In the genomic region with DNA sequence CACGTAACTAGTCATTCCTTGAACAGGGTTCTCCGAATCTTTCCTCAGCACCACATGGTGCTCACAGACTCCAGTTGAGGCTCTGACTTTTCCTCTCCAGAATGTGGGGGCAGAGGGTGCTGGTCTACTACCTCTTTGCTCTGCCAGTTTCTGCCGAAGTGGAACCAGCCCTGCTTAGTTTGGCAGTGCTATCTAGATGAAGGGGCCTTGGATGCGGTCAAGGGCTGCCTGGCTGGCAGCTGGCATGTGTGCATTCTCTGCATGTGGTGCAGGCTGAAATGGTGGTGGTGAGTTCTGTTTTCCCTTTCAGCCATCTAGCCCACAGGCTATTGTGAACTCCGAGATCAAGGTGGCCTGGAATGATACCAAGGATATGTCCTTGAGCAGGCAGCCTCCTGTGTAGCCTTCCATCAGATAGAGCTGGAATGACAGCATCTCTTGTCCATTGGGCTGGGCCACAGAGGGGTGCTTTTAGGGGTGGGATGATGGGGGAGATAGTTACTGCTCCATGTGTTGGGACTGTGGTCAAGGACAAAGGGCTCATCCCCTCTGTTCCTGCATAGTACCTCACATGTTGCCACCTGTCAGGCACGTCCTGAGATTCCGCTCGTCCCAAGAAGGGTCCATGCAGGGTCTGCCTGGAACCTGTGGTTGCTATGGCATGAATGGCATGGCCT, we compare ENCODE assay signal across 8 cellular contexts. TPM values are rescaled to one million over a fixed set of nuclear protein-coding genes. Genes with fewer than 3 reads are reported as not detected.
DNase-seq lines count a peak whose midpoint lies in the region; ATAC-seq and TF ChIP-seq lines count a peak whose summit lies in the region.

No MANE protein-coding gene starts in this region.

- H3K4me1 Mint-ChIP-seq in dendritic cell treated with granulocyte-macrophage colony-stimulating factor and Interleukin-4, amounts not matched to agents 40 ng/mL and 50 ng/mL, for 4 days (ENCODE audit: low read depth): peaks cover 32% of the 10 kb centered on the region
- H3K4me1 Mint-ChIP-seq in nephron: peaks cover 66% of the 10 kb centered on the region

- intact Hi-C loops in dendritic cell treated with granulocyte-macrophage colony-stimulating factor and Interleukin-4, amounts not matched to agents 40 ng/mL and 50 ng/mL, for 4 days (cut with micrococcal nuclease): loop anchor here (2.0 kb wide), 1 partner anchor 78 kb away; a partner anchor contains a TSS

- ATAC-seq in GM18498 (IDR thresholded peaks at IDR 0.05; ENCODE audit: unreplicated experiment): no peak

- H3K9me3 Mint-ChIP-seq in dendritic cell treated with granulocyte-macrophage colony-stimulating factor and Interleukin-4, amounts not matched to agents 40 ng/mL and 50 ng/mL, for 4 days: no peaks in the 10 kb centered on the region
- H3K9me3 Mint-ChIP-seq in nephron: no peaks in the 10 kb centered on the region

- TF ChIP-seq CTCF in BJ (IDR thresholded peaks at IDR 0.05; ENCODE audit: insufficient read depth, low read depth, low read length) (no peak), nephron (IDR thresholded peaks at IDR 0.05; ENCODE audit: unreplicated experiment in 3 of 3) (peak in 1 of 3 experiments; percentile 2)

- peak overlapping the region; percentile 82 for H3K4me3 Mint-ChIP-seq in dendritic cell treated with granulocyte-macrophage colony-stimulating factor and Interleukin-4, amounts not matched to agents 40 ng/mL and 50 ng/mL, for 4 days
- H3K4me3 Mint-ChIP-seq in nephron: peak overlapping the region; percentile 89 to 92 (median 89)

- DNase-seq in BJ (ENCODE audit: low read depth): no peak
- no peak for DNase-seq in MG63
- no peak for DNase-seq in NCI-H226
- no peak for DNase-seq in NAMALWA (ENCODE audit: low spot score)
- no peak for DNase-seq in SHP77 treated with DMSO at 0.1 percent for 48 hours (lab: John Stamatoyannopoulos, UW)

- CTCF ChIA-PET in BJ (lab: Yijun Ruan, JAX): interaction anchor here (2.5 kb wide), 1 partner anchor 27 kb away, joined by 6 read pairs; no protein-coding TSS in a partner anchor

- H3K27me3 Mint-ChIP-seq in dendritic cell treated with granulocyte-macrophage colony-stimulating factor and Interleukin-4, amounts not matched to agents 40 ng/mL and 50 ng/mL, for 4 days: no peaks in the 10 kb centered on the region
- H3K27me3 Mint-ChIP-seq in nephron (ENCODE audit: low read depth): no peaks in the 10 kb centered on the region

- H3K27me3 ChIP-seq in BJ (ENCODE audit: control insufficient read depth, insufficient read depth, low read length): no peaks in the 10 kb centered on the region; the same call in 1 of the 2 replicates
- H3K27me3 ChIP-seq in MG63: no peaks in the 10 kb centered on the region

- H3K27ac Mint-ChIP-seq in dendritic cell treated with granulocyte-macrophage colony-stimulating factor and Interleukin-4, amounts not matched to agents 40 ng/mL and 50 ng/mL, for 4 days: no peak overlapping the region
- H3K27ac Mint-ChIP-seq in nephron: peak overlapping the region; percentile 34 to 74 (median 67)

- POLR2A ChIA-PET in BJ (lab: Charles Lee): no interaction called here

- peaks cover 42% of the 10 kb centered on the region for H3K36me3 Mint-ChIP-seq in dendritic cell treated with granulocyte-macrophage colony-stimulating factor and Interleukin-4, amounts not matched to agents 40 ng/mL and 50 ng/mL, for 4 days (ENCODE audit: low read depth)
- peaks cover 42% of the 10 kb centered on the region for H3K36me3 Mint-ChIP-seq in nephron (ENCODE audit: low read depth)

- H3K9me3 ChIP-seq in MG63: no peaks in the 10 kb centered on the region

- peak overlapping the region; percentile 98 for H3K4me3 ChIP-seq in BJ (ENCODE audit: low read depth, low read length)
- peak overlapping the region; percentile 93 for H3K4me3 ChIP-seq in MG63

- H3K36me3 ChIP-seq in BJ (ENCODE audit: control insufficient read depth, insufficient read depth, low read length): peaks cover 13% of the 10 kb centered on the region
- H3K36me3 ChIP-seq in MG63: peaks cover 54% of the 10 kb centered on the region

RNA-seq across cellular contexts. Expression of a gene that starts 2.0 kb away (rescaled TPM):
- 13.1 and 16.9 TPM in 2 replicates for polyA plus RNA-seq in BJ (2011; rRNA removed)
- 9.2 and 12.1 TPM in 2 replicates for polyA minus RNA-seq in BJ (2011; rRNA and poly(A)+ RNA removed)
- total RNA-seq in MG63 (2014; rRNA removed; shearing (Covaris generic); ENCODE audit: low replicate concordance): 10.2 and 12.8 TPM in 2 replicates
